Comparison of ENCODE assay signal across 17 cellular contexts in genomic region chr12:88643685-88644084, GRCh38.
DNase-seq lines count a peak whose midpoint lies in the region; ATAC-seq and TF ChIP-seq lines count a peak whose summit lies in the region.
"Had no signal": no experiment of that assay in that cellular context is flagged by ENCODE, and none has a peak within 500 bp of the region (broad histone marks: within the 10 kb centered on the region; RNA-seq: fewer than 3 reads in every experiment).

No MANE protein-coding gene starts in this region.

- H3K56ac ChIP-seq in IMR-90 (ENCODE audit: extremely low read depth, insufficient read depth, low read length), result no peak overlapping the region

- no peak overlapping the region for H3K9ac ChIP-seq in IMR-90 (ENCODE audit: low read depth, low read length)
- H3K9ac ChIP-seq: BLaER1 had no signal

- no peak overlapping the region for H2AK5ac ChIP-seq in IMR-90 (ENCODE audit: low read depth, low read length)

- ATAC-seq in IMR-90 (ENCODE audit: low read depth) (no peak; the same call in 1 of the 2 replicates), upper lobe of right lung (no peak)
- ATAC-seq: CD8-positive, alpha-beta T cell; GM23338; K562 had no signal

- in situ Hi-C loops in IMR-90 (cut with MboI; ENCODE audit: low sequenced_read_pairs), result no loop called here

- H2BK15ac ChIP-seq in IMR-90 (ENCODE audit: low read depth, low read length), result no peak overlapping the region

- H4K5ac ChIP-seq in IMR-90 (ENCODE audit: low read depth, low read length), result no peak overlapping the region

- no peak overlapping the region for H3K14ac ChIP-seq in IMR-90 (replicated peaks; ENCODE audit: low read depth, low read length)

- H3K27ac ChIP-seq in IMR-90 (ENCODE audit: insufficient read depth, low read length) (no peak overlapping the region), upper lobe of right lung (no peak overlapping the region)
- H3K27ac ChIP-seq: BLaER1, HL-60, PC-9 had no signal

- no peaks in the 10 kb centered on the region for H3K9me1 ChIP-seq in IMR-90 (ENCODE audit: insufficient read depth, low read length)

- no peak overlapping the region for H3K4me3 ChIP-seq in IMR-90 (ENCODE audit: insufficient read depth, low read depth, low read length)
- H3K4me3 ChIP-seq in fibroblast of the aortic adventitia (ENCODE audit: low read depth, low read length), result no peak overlapping the region
- H3K4me3 ChIP-seq in upper lobe of right lung, result no peak overlapping the region
- H3K4me3 ChIP-seq: BLaER1, GM23338, K562, PC-9 had no signal

- H3K36me3 ChIP-seq in IMR-90 (ENCODE audit: control insufficient read depth, insufficient read depth, low read length) (no peaks in the 10 kb centered on the region), upper lobe of right lung (no peaks in the 10 kb centered on the region)
- H3K36me3 ChIP-seq: BLaER1 had no signal

- H3K4me2 ChIP-seq in IMR-90 (ENCODE audit: low read depth, low read length), result no peak overlapping the region
- H3K4me2 ChIP-seq: BLaER1, GM23338, PC-9 had no signal

- no peaks in the 10 kb centered on the region for H4K20me1 ChIP-seq in IMR-90 (ENCODE audit: insufficient read depth, low read length)
- H4K20me1 ChIP-seq: BLaER1 had no signal

- no peak for TF ChIP-seq RAD21 in IMR-90 (IDR thresholded peaks at IDR 0.05; ENCODE audit: low read length)

- H2BK5ac ChIP-seq in IMR-90 (ENCODE audit: low read depth, low read length, poor library complexity, severe bottlenecking), result no peak overlapping the region

- H4K8ac ChIP-seq in IMR-90 (ENCODE audit: low read depth in 2 of 2, low read length in 2 of 2), result no peak overlapping the region

- H3K4me1 ChIP-seq in IMR-90 (ENCODE audit: control insufficient read depth, insufficient read depth, low read length) (no peaks in the 10 kb centered on the region), upper lobe of right lung (peaks cover 9% of the 10 kb centered on the region)
- H3K4me1 ChIP-seq: BLaER1 had no signal

- H3K9me3 ChIP-seq in IMR-90 (ENCODE audit: control insufficient read depth, insufficient read depth, low read length) (no peaks in the 10 kb centered on the region), upper lobe of right lung (no peaks in the 10 kb centered on the region)
- H3K9me3 ChIP-seq: BLaER1 had no signal

- CTCF ChIA-PET in IMR-90 (lab: Yijun Ruan, JAX), result no interaction called here

- no peak overlapping the region for H3K18ac ChIP-seq in IMR-90 (ENCODE audit: low read depth, low read length)

- H2AK9ac ChIP-seq in IMR-90 (replicated peaks; ENCODE audit: low read depth, low read length, poor library complexity), result no peak overlapping the region

- H2BK20ac ChIP-seq in IMR-90 (ENCODE audit: low read depth, low read length), result no peak overlapping the region

- no peak for TF ChIP-seq CTCF in IMR-90 (conservative IDR thresholded peaks at IDR 0.05; ENCODE audit: low read depth, low read length)
- TF ChIP-seq CTCF in fibroblast of the aortic adventitia (IDR thresholded peaks at IDR 0.05; ENCODE audit: insufficient read depth, low read length), result no peak
- no peak for TF ChIP-seq CTCF in upper lobe of right lung (IDR thresholded peaks at IDR 0.05)

- dilution Hi-C loops in IMR-90 (cut with HindIII; ENCODE audit: low sequenced_read_pairs, unreplicated experiment), result no loop called here

- no peak overlapping the region for H4K91ac ChIP-seq in IMR-90 (ENCODE audit: insufficient read depth, low read depth, low read length)

- POLR2A ChIA-PET in IMR-90 (lab: Charles Lee; ENCODE audit: unreplicated experiment), result no interaction called here

- DNase-seq in AG20443 (ENCODE audit: low spot score) (peak; percentile 44), IMR-90 (peak; percentile 28), fibroblast of the aortic adventitia (ENCODE audit: low read depth) (peak; percentile 45), stromal cell of bone marrow (ENCODE audit: low read depth) (peak; percentile 44), upper lobe of right lung (no peak), NCI-H1105 (lab: John Stamatoyannopoulos, UW) (no peak)
- no peak for DNase-seq in activated CD4-positive, alpha-beta T cell treated with anti-CD3 and anti-CD28 coated beads for 48 hours
- DNase-seq: ACHN; CD8-positive, alpha-beta T cell; NCI-H1436 treated with DMSO at 0.1 percent for 48 hours; NCI-H2081; NCI-H748 treated with DMSO at 0.1 percent for 48 hours; PC-9 had no signal

- no peak overlapping the region for H2AFZ ChIP-seq in IMR-90 (replicated peaks; ENCODE audit: low read length, poor library complexity)
- H2AFZ ChIP-seq: GM23338 had no signal

- no TSS peak for BruUV-seq in IMR-90 (replicated peaks; lab: Mats Ljungman, UMichigan)

- WGBS in IMR-90 (ENCODE audit: extremely low coverage in 2 of 2, insufficient read length in 1 of 2), 2 experiments, result no CpG with 5 or more reads among the region's 2 CpGs

- no peaks in the 10 kb centered on the region for H3K79me1 ChIP-seq in IMR-90 (ENCODE audit: low read depth in 1 of 2, low read length in 2 of 2)

- no peak overlapping the region for H2BK120ac ChIP-seq in IMR-90 (ENCODE audit: low read depth, low read length)

- no peak overlapping the region for H3K4ac ChIP-seq in IMR-90 (ENCODE audit: low read depth, low read length)

- intact Hi-C loops in IMR-90 (cut with micrococcal nuclease) (no loop called here), upper lobe of right lung (cut with DNase I) (no loop called here)

- no peaks in the 10 kb centered on the region for H3K27me3 ChIP-seq in IMR-90 (ENCODE audit: control insufficient read depth, insufficient read depth, low read length)
- H3K27me3 ChIP-seq in upper lobe of right lung, result no peaks in the 10 kb centered on the region
- H3K27me3 ChIP-seq: BLaER1 had no signal

- no peak for TF ChIP-seq POLR2A in IMR-90 (IDR thresholded peaks at IDR 0.05; ENCODE audit: low read depth, low read length)

- H3K23ac ChIP-seq in IMR-90 (ENCODE audit: low read depth, low read length), result no peak overlapping the region

TF ChIP-seq in IMR-90, 13 proteins besides CTCF, POLR2A, EP300 and RAD21:
- TF ChIP-seq CEBPB (IDR thresholded peaks at IDR 0.05; ENCODE audit: low read depth, low read length) (peak; percentile 66; the same call in 1 of the 2 replicates), ELK1 (IDR thresholded peaks at IDR 0.05; ENCODE audit: borderline replicate concordance, low read depth, low read length) (no peak)
TF ChIP-seq in IMR-90: peak in this region for 1.

Comparison
In these comparisons a context has a peak if more than half of its experiments do, and no peak if none do; other contexts are left out.
1. DNase-seq: peak in AG20443 (single experiment), IMR-90 (single experiment), fibroblast of the aortic adventitia (single experiment) and stromal cell of bone marrow (single experiment); none in upper lobe of right lung (single experiment), NCI-H1105 (single experiment) and activated CD4-positive, alpha-beta T cell treated with anti-CD3 and anti-CD28 coated beads for 48 hours (single experiment).